16 cellular contexts compared by ENCODE assay signal in the genomic region with DNA sequence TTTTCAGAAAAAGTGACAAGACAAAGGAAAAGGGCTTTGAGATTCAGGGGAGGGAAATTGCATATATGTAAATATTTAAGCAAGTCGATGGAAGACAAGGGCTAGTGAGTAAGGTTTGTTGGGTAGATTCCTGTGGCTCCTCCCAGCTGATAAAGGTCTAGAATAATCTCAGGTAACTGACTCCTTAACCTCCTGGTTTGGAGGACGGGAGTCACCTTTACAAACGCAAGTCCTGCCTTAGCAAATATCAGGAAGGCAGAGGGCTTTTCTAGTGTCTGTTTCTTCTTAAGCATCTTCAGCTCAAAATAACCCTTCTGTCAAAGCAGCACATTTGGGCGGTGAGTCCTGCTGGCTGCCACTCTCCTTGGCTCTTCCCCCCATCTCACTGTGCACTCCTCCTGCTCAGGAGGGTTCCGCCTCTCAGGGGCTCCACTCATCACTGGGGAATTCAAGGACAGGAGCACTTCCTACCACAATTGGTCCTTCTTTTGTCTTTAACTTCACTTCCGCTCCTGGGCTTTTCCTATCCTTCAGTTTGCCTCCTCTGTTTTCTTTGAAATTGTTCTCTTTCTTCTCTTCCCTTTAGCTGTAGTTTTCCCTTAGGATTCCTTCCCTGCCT.
DNase-seq lines count a peak whose midpoint lies in the region; ATAC-seq and TF ChIP-seq lines count a peak whose summit lies in the region.
"Had no signal": no experiment of that assay in that cellular context is flagged by ENCODE, and none has a peak within 500 bp of the region (broad histone marks: within the 10 kb centered on the region; RNA-seq: fewer than 3 reads in every experiment).

No MANE protein-coding gene starts in this region.

- H3K36me3 ChIP-seq in left lung (no peaks in the 10 kb centered on the region), upper lobe of right lung (no peaks in the 10 kb centered on the region)
- H3K36me3 ChIP-seq: right lobe of liver had no signal

- H3K27me3 ChIP-seq in left lung (no peaks in the 10 kb centered on the region), upper lobe of right lung (no peaks in the 10 kb centered on the region)
- H3K27me3 ChIP-seq: right lobe of liver had no signal

- no peaks in the 10 kb centered on the region for H3K27me3 Mint-ChIP-seq in chondrocyte (ENCODE audit: low read depth)
- H3K27me3 Mint-ChIP-seq in activated T-cell treated with anti-CD3 and anti-CD28 coated beads, Interleukin-2, amount 50 U/mL, for 24 hours, result no peaks in the 10 kb centered on the region
- H3K27me3 Mint-ChIP-seq: activated CD4-positive, alpha-beta memory T cell treated with anti-CD3 and anti-CD28 coated beads for 36 hours; CD8-positive, alpha-beta memory T cell had no signal

- H3K9me3 ChIP-seq in left lung, result no peaks in the 10 kb centered on the region
- H3K9me3 ChIP-seq in upper lobe of right lung, result no peaks in the 10 kb centered on the region
- H3K9me3 ChIP-seq: right lobe of liver had no signal

- H3K36me3 Mint-ChIP-seq in chondrocyte (ENCODE audit: low read depth), result no peaks in the 10 kb centered on the region
- H3K36me3 Mint-ChIP-seq in activated T-cell treated with anti-CD3 and anti-CD28 coated beads, Interleukin-2, amount 50 U/mL, for 24 hours (ENCODE audit: low read depth), result no peaks in the 10 kb centered on the region
- H3K36me3 Mint-ChIP-seq: activated CD4-positive, alpha-beta memory T cell treated with anti-CD3 and anti-CD28 coated beads for 36 hours; CD8-positive, alpha-beta memory T cell; naive thymus-derived CD8-positive, alpha-beta T cell had no signal

- intact Hi-C loops in left lung (cut with DNase I) (no loop called here), upper lobe of right lung (cut with DNase I) (no loop called here)

- H3K4me1 ChIP-seq in left lung (peaks cover 7 to 11% of the 10 kb centered on the region in 2 donors), upper lobe of right lung (peaks cover 18% of the 10 kb centered on the region)
- H3K4me1 ChIP-seq: right lobe of liver had no signal

- ATAC-seq in left lung (no peak), upper lobe of right lung (no peak)
- ATAC-seq: naive thymus-derived CD8-positive, alpha-beta T cell had no signal

- no peaks in the 10 kb centered on the region for H3K9me3 Mint-ChIP-seq in chondrocyte (ENCODE audit: low read depth)
- H3K9me3 Mint-ChIP-seq in activated T-cell treated with anti-CD3 and anti-CD28 coated beads, Interleukin-2, amount 50 U/mL, for 24 hours, result no peaks in the 10 kb centered on the region
- H3K9me3 Mint-ChIP-seq: activated CD4-positive, alpha-beta memory T cell treated with anti-CD3 and anti-CD28 coated beads for 36 hours; CD8-positive, alpha-beta memory T cell; naive thymus-derived CD8-positive, alpha-beta T cell had no signal

- H3K4me1 Mint-ChIP-seq in chondrocyte (ENCODE audit: low read depth), result peaks cover 73% of the 10 kb centered on the region
- peaks cover 6% of the 10 kb centered on the region for H3K4me1 Mint-ChIP-seq in activated T-cell treated with anti-CD3 and anti-CD28 coated beads, Interleukin-2, amount 50 U/mL, for 24 hours (ENCODE audit: low read depth)

- H3K4me3 ChIP-seq in left lung (no peak overlapping the region), upper lobe of right lung (no peak overlapping the region)
- H3K4me3 ChIP-seq: right lobe of liver had no signal

- DNase-seq in M059J (ENCODE audit: low read depth) (peak; percentile 69), chondrocyte (ENCODE audit: low spot score) (no peak), left lung (no peak), upper lobe of right lung (no peak), epidermal melanocyte (ENCODE audit: insufficient read length, low spot score) (no peak), activated T-cell treated with anti-CD3 and anti-CD28 coated beads for 4 hours (no peak), NCI-H1930 (lab: John Stamatoyannopoulos, UW) (no peak)
- DNase-seq in activated T-cell treated with anti-CD3 and anti-CD28 coated beads, Interleukin-2, amount 50 U/mL, for 24 hours, result no peak
- DNase-seq: activated CD4-positive, alpha-beta memory T cell treated with anti-CD3 and anti-CD28 coated beads for 36 hours; activated effector memory CD4-positive, alpha-beta T cell treated with Interleukin-2 at 50 U/mL for 16 hours; CD8-positive, alpha-beta memory T cell; central memory CD4-positive, alpha-beta T cell; naive thymus-derived CD8-positive, alpha-beta T cell; NCI-H1105; NCI-H226; right lobe of liver had no signal

- peak overlapping the region; percentile 26 to 62 for H3K27ac ChIP-seq in left lung
- peak overlapping the region; percentile 59 for H3K27ac ChIP-seq in upper lobe of right lung
- H3K27ac ChIP-seq: right lobe of liver had no signal

- TF ChIP-seq CTCF in chondrocyte (IDR thresholded peaks at IDR 0.05) (no peak), left lung (IDR thresholded peaks at IDR 0.05) (no peak), upper lobe of right lung (IDR thresholded peaks at IDR 0.05) (no peak)

- H3K4me3 Mint-ChIP-seq in chondrocyte (ENCODE audit: unreplicated experiment), result no peak overlapping the region
- no peak overlapping the region for H3K4me3 Mint-ChIP-seq in activated T-cell treated with anti-CD3 and anti-CD28 coated beads, Interleukin-2, amount 50 U/mL, for 24 hours
- H3K4me3 Mint-ChIP-seq: activated CD4-positive, alpha-beta memory T cell treated with anti-CD3 and anti-CD28 coated beads for 36 hours; CD8-positive, alpha-beta memory T cell; naive thymus-derived CD8-positive, alpha-beta T cell had no signal

- peak overlapping the region; percentile 78 for H3K27ac Mint-ChIP-seq in chondrocyte (ENCODE audit: unreplicated experiment)
- no peak overlapping the region for H3K27ac Mint-ChIP-seq in activated T-cell treated with anti-CD3 and anti-CD28 coated beads, Interleukin-2, amount 50 U/mL, for 24 hours
- H3K27ac Mint-ChIP-seq: activated CD4-positive, alpha-beta memory T cell treated with anti-CD3 and anti-CD28 coated beads for 36 hours; naive thymus-derived CD8-positive, alpha-beta T cell had no signal
